1 cellular context compared by ENCODE assay signal in the genomic region with DNA sequence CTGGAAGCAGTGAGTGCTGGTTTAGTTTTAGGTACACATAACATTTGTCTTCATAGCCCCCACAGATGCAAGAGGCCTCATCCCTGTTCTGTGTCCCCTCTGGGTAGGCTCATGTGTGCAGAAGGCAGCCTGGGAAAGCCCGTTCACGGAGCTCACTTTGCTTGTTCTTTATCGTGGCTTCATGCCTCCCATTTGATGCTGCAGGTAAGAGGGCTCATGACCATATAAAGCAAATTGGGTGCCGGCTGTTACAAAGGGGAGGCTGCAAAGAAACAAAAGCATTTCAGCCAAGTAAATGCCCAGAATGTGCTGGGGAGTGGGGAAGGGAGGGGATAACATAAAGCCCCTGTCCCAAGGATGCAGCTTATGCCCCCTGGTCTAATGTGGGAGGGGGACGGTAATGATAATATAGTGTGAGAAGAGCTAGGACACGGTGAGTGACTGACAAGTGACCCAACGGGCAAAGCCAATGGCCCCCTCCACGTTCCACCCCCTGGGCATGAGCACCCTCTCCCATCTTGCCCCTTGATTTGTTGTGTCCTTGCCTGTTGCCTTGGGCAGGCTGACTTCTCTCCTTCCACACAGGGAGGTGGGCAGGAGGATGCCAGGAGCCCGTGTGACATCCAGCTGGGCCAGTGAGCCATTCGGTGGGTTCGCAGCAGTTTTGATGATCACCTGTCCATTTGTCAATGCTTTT.
TF ChIP-seq lines count a peak whose summit lies in the region.

No MANE protein-coding gene starts in this region.

TF ChIP-seq in GM23338, 12 proteins besides CTCF, POLR2A, EP300 and RAD21 (continued from another document):
- TF ChIP-seq, protein P1, sequence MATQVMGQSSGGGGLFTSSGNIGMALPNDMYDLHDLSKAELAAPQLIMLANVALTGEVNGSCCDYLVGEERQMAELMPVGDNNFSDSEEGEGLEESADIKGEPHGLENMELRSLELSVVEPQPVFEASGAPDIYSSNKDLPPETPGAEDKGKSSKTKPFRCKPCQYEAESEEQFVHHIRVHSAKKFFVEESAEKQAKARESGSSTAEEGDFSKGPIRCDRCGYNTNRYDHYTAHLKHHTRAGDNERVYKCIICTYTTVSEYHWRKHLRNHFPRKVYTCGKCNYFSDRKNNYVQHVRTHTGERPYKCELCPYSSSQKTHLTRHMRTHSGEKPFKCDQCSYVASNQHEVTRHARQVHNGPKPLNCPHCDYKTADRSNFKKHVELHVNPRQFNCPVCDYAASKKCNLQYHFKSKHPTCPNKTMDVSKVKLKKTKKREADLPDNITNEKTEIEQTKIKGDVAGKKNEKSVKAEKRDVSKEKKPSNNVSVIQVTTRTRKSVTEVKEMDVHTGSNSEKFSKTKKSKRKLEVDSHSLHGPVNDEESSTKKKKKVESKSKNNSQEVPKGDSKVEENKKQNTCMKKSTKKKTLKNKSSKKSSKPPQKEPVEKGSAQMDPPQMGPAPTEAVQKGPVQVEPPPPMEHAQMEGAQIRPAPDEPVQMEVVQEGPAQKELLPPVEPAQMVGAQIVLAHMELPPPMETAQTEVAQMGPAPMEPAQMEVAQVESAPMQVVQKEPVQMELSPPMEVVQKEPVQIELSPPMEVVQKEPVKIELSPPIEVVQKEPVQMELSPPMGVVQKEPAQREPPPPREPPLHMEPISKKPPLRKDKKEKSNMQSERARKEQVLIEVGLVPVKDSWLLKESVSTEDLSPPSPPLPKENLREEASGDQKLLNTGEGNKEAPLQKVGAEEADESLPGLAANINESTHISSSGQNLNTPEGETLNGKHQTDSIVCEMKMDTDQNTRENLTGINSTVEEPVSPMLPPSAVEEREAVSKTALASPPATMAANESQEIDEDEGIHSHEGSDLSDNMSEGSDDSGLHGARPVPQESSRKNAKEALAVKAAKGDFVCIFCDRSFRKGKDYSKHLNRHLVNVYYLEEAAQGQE (IDR thresholded peaks at IDR 0.05; ENCODE audit: unreplicated experiment): no peak
- TF ChIP-seq EZH2phosphoT487 (IDR thresholded peaks at IDR 0.05; ENCODE audit: unreplicated experiment): no peak
- no peak for TF ChIP-seq POLR2AphosphoS5 (IDR thresholded peaks at IDR 0.05; ENCODE audit: low read depth)
- no peak for TF ChIP-seq ZNF331 (CRISPR knock-in tag; IDR thresholded peaks at IDR 0.05; ENCODE audit: low read depth)
- TF ChIP-seq NANOG (IDR thresholded peaks at IDR 0.05; ENCODE audit: borderline replicate concordance): no peak
- TF ChIP-seq, protein P2, sequence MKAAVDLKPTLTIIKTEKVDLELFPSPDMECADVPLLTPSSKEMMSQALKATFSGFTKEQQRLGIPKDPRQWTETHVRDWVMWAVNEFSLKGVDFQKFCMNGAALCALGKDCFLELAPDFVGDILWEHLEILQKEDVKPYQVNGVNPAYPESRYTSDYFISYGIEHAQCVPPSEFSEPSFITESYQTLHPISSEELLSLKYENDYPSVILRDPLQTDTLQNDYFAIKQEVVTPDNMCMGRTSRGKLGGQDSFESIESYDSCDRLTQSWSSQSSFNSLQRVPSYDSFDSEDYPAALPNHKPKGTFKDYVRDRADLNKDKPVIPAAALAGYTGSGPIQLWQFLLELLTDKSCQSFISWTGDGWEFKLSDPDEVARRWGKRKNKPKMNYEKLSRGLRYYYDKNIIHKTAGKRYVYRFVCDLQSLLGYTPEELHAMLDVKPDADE (IDR thresholded peaks at IDR 0.05): no peak
- no peak for TF ChIP-seq STAT1 (IDR thresholded peaks at IDR 0.05; ENCODE audit: unreplicated experiment)
- no peak for TF ChIP-seq CREB1 (CRISPR knock-in tag; IDR thresholded peaks at IDR 0.05; ENCODE audit: low read depth)
